16 cellular contexts compared by ENCODE assay signal in the genomic region with DNA sequence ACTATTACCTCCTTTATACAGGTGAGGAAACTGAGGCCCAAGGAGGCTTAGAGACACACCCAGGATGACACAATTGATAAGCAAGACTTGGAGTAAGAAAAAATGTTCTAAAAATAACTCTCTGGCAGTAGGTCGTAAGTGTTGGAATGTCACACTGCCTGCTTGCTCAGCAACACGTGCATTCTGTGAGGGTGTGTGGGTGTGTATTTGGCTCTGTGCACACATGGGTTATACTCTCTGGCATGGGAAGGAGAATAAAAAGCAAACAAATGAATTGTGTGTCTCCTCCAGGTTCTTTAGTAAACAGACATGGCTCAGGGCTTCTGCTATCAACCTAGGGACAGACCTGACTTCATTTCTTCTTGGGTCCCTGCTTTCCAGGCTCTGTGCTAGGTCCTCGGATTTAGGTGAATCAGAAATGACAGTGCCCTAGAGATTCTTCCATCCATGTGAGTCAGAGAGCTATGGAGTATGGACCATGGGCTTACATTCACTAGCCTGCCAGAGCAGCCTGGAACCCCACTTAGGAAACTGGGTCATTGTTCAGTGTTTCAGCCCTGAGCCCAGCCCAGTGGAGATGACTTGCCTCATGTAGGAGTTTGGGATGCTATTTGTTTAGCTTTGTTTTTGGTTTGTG.
DNase-seq lines count a peak whose midpoint lies in the region; TF ChIP-seq lines count a peak whose summit lies in the region.
"Had no signal": no experiment of that assay in that cellular context is flagged by ENCODE, and none has a peak within 500 bp of the region (broad histone marks: within the 10 kb centered on the region; RNA-seq: fewer than 3 reads in every experiment).

No MANE protein-coding gene starts in this region.

- H3K4me2 ChIP-seq in GM23248 (ENCODE audit: unreplicated experiment): no peak overlapping the region

- H3K9me2 ChIP-seq in GM23248 (ENCODE audit: insufficient read depth): no peaks in the 10 kb centered on the region

- H3F3A ChIP-seq in GM23248 (ENCODE audit: insufficient read depth): no peaks in the 10 kb centered on the region

- TF ChIP-seq POLR2A in esophagus squamous epithelium (IDR thresholded peaks at IDR 0.05): no peak

- no peak for TF ChIP-seq CTCF in esophagus squamous epithelium (IDR thresholded peaks at IDR 0.05)
- TF ChIP-seq CTCF in brain microvascular endothelial cell (IDR thresholded peaks at IDR 0.05; ENCODE audit: low read depth, low read length, missing control alignments): no peak

- in situ Hi-C loops in GM23248 (cut with MboI) (no loop called here), brain microvascular endothelial cell (cut with HindIII; ENCODE audit: low pct_ligation_motif_present, low sequenced_read_pairs) (no loop called here)

- intact Hi-C loops in esophagus squamous epithelium (cut with DNase I): no loop called here

- H3K27ac ChIP-seq in GM23248 (no peak overlapping the region), esophagus squamous epithelium (no peak overlapping the region), brain microvascular endothelial cell (no peak overlapping the region)
- H3K27ac ChIP-seq: upper lobe of left lung had no signal

- H3K4me1 ChIP-seq in GM23248 (ENCODE audit: insufficient read depth) (no peaks in the 10 kb centered on the region), adipocyte (ENCODE audit: control insufficient read depth, insufficient read depth, low read length) (peaks cover 26% of the 10 kb centered on the region), esophagus squamous epithelium (no peaks in the 10 kb centered on the region)
- H3K4me1 ChIP-seq: upper lobe of left lung had no signal

- no peak overlapping the region for H3K9ac ChIP-seq in GM23248
- no peak overlapping the region for H3K9ac ChIP-seq in adipocyte (ENCODE audit: low read length)

- H3K36me3 ChIP-seq in GM23248 (ENCODE audit: low read depth): no peaks in the 10 kb centered on the region
- H3K36me3 ChIP-seq in adipocyte (ENCODE audit: control insufficient read depth, insufficient read depth, low read length, severe bottlenecking): no peaks in the 10 kb centered on the region
- no peaks in the 10 kb centered on the region for H3K36me3 ChIP-seq in esophagus squamous epithelium
- no peaks in the 10 kb centered on the region for H3K36me3 ChIP-seq in brain microvascular endothelial cell (replicated peaks)
- H3K36me3 ChIP-seq: upper lobe of left lung had no signal

- H3K4me3 ChIP-seq in GM23248: no peak overlapping the region
- peak overlapping the region; percentile 30 for H3K4me3 ChIP-seq in adipocyte (ENCODE audit: low read length)
- no peak overlapping the region for H3K4me3 ChIP-seq in esophagus squamous epithelium
- H3K4me3 ChIP-seq in brain microvascular endothelial cell (ENCODE audit: low read depth, low read length): no peak overlapping the region
- H3K4me3 ChIP-seq: mucosa of descending colon, upper lobe of left lung had no signal

- H2AFZ ChIP-seq in GM23248: no peak overlapping the region

- H3K27me3 ChIP-seq in GM23248 (replicated peaks; ENCODE audit: insufficient read depth) (no peaks in the 10 kb centered on the region; the same call in 1 of the 2 replicates), adipocyte (replicated peaks; ENCODE audit: control insufficient read depth, insufficient read depth, low read length) (peaks cover 4% of the 10 kb centered on the region), esophagus squamous epithelium (peaks cover 0 to 13% (median 0%) of the 10 kb centered on the region in 4 donors), brain microvascular endothelial cell (replicated peaks) (no peaks in the 10 kb centered on the region)
- H3K27me3 ChIP-seq: upper lobe of left lung had no signal

- H3K79me2 ChIP-seq in GM23248 (ENCODE audit: insufficient read depth): no peaks in the 10 kb centered on the region

- peak; percentile 51 for DNase-seq in GM23248
- no peak for DNase-seq in adipocyte (ENCODE audit: low read depth)
- peak; percentile 1 for DNase-seq in iris pigment epithelial cell (ENCODE audit: low read depth)
- peak; percentile 26 for DNase-seq in renal cortical epithelial cell (ENCODE audit: low read depth)
- no peak for DNase-seq in esophagus squamous epithelium (lab: John Stamatoyannopoulos, UW)
- DNase-seq in stimulated activated CD4-positive, alpha-beta T cell treated with anti-CD3 and anti-CD28 coated beads, Interleukin-2, amount 100 ng/mL, for 24 hours: no peak
- no peak for DNase-seq in brain microvascular endothelial cell
- DNase-seq: activated CD4-positive, alpha-beta T cell treated with anti-CD3 and anti-CD28 coated beads for 4 hours; activated CD8-positive, alpha-beta memory T cell treated with anti-CD3 and anti-CD28 coated beads, Interleukin-2, amount 10 ng/mL, durations not matched to agents 7 days and 5 days; effector memory CD8-positive, alpha-beta T cell; left colon; mucosa of descending colon; NCI-H1436; NCI-H510A treated with DMSO at 0.1 percent for 48 hours; NK-92 treated with Interleukin-12 subunit alpha and Interleukin-12 subunit beta, amount 100 ng/mL, for 24 hours had no signal

- H3K9me3 ChIP-seq in GM23248 (ENCODE audit: low read depth) (no peaks in the 10 kb centered on the region), adipocyte (ENCODE audit: control insufficient read depth, low read length) (no peaks in the 10 kb centered on the region), esophagus squamous epithelium (no peaks in the 10 kb centered on the region)
- H3K9me3 ChIP-seq: mucosa of descending colon, upper lobe of left lung had no signal

- no peaks in the 10 kb centered on the region for H4K20me1 ChIP-seq in GM23248 (ENCODE audit: insufficient read depth)

- 0 to 2% methylated on average over 3 of the region's 3 CpGs for WGBS in GM23248 (ENCODE audit: low coverage in 1 of 2, low lambda C conversion rate in 2 of 2, missing lambda C conversion rate in 2 of 2), 2 experiments
- WGBS in esophagus squamous epithelium, 2 donors: 9 to 26% methylated on average over 3 of the region's 3 CpGs

Comparison
In these comparisons a context has a peak if more than half of its experiments do, and no peak if none do; other contexts are left out.
1. DNase-seq: peak in GM23248 (single experiment), iris pigment epithelial cell (single experiment) and renal cortical epithelial cell (single experiment); none in adipocyte (single experiment), esophagus squamous epithelium (single experiment), stimulated activated CD4-positive, alpha-beta T cell treated with anti-CD3 and anti-CD28 coated beads, Interleukin-2, amount 100 ng/mL, for 24 hours (0 of 2) and brain microvascular endothelial cell (single experiment).